24 cellular contexts compared by ENCODE assay signal in the genomic region with DNA sequence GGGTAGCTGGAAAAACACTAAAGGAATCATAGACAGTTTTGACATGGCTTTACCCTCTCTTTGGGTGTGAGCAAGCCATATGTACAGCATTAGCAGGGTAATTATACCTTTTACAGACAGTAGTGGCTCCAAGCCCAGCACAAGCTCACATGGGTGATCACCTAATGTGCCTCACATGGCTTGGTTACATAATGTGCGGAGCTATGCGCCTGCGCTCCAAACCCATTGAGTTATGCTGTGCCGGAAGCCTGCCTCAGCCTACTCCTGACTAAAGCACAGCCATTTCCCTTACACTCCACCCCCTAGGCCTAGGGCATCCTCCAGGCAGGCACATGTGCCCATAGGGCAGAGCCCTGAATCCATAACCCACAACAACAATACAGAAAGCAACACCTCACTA. TPM values are rescaled to one million over a fixed set of nuclear protein-coding genes. Genes with fewer than 3 reads are reported as not detected.
DNase-seq lines count a peak whose midpoint lies in the region; ATAC-seq and TF ChIP-seq lines count a peak whose summit lies in the region.
"Had no signal": no experiment of that assay in that cellular context is flagged by ENCODE, and none has a peak within 500 bp of the region (broad histone marks: within the 10 kb centered on the region; RNA-seq: fewer than 3 reads in every experiment).

No MANE protein-coding gene starts in this region.

- H3K4me3 Mint-ChIP-seq in activated B cell treated with CpG ODN at 0.5 μM for 24 hours (no peak overlapping the region), memory B cell (no peak overlapping the region)
- H3K4me3 Mint-ChIP-seq: activated CD4-positive, alpha-beta T cell treated with anti-CD3 and anti-CD28 coated beads, Interleukin-2, amount 10 ng/mL, durations not matched to agents 24 days and 14 days; CD14-positive monocyte had no signal

- no peak for ATAC-seq in DND-41 (ENCODE audit: insufficient read depth, low read depth)
- no peak for ATAC-seq in activated B cell treated with CpG ODN at 0.5 μM for 24 hours (ENCODE audit: low read depth)
- no peak for ATAC-seq in memory B cell (ENCODE audit: low read depth)
- ATAC-seq: esophagus mucosa, gastroesophageal sphincter, left cardiac atrium had no signal

- H3K36me3 Mint-ChIP-seq in activated B cell treated with CpG ODN at 0.5 μM for 24 hours (ENCODE audit: low read depth) (no peaks in the 10 kb centered on the region), memory B cell (no peaks in the 10 kb centered on the region)
- H3K36me3 Mint-ChIP-seq: CD14-positive monocyte had no signal

- H4K20me1 ChIP-seq in DND-41 (ENCODE audit: insufficient read depth, low read length), result no peaks in the 10 kb centered on the region

- BruUV-seq in A673 (replicated peaks; lab: Mats Ljungman, UMichigan), result no TSS peak

- TF ChIP-seq CTCF in DND-41 (IDR thresholded peaks at IDR 0.05; ENCODE audit: borderline replicate concordance, extremely low read depth, low read length, poor library complexity, severe bottlenecking), result no peak
- no peak for TF ChIP-seq CTCF in activated B cell treated with CpG ODN at 0.5 μM for 24 hours (IDR thresholded peaks at IDR 0.05)
- TF ChIP-seq CTCF in A673 (conservative IDR thresholded peaks at IDR 0.05; ENCODE audit: low read depth, low read length), result no peak

- POLR2A ChIA-PET in activated B cell treated with CpG ODN at 0.5 μM for 24 hours (lab: Charles Lee), result no interaction called here
- POLR2A ChIA-PET in A673 (lab: Charles Lee; ENCODE audit: low non-redundant PET), result interaction anchor here (0.6 kb wide), 1 partner anchor 67 kb away, joined by 3 read pairs; no protein-coding TSS in a partner anchor

- CTCF ChIA-PET in activated B cell treated with CpG ODN at 0.5 μM for 24 hours (lab: Charles Lee), result interaction anchor here (0.7 kb wide), 1 partner anchor 330 kb away, joined by 3 read pairs; the partner anchor contains the start of gene METAP1
- CTCF ChIA-PET in A673 (lab: Charles Lee), result no interaction called here

- no peak overlapping the region for H3K27ac ChIP-seq in DND-41 (ENCODE audit: low read length)
- no peak overlapping the region for H3K27ac ChIP-seq in A673 (ENCODE audit: low read depth, low read length, poor library complexity, severe bottlenecking)
- H3K27ac ChIP-seq: gastroesophageal sphincter, PC-9, SJSA1, thoracic aorta had no signal

- peak; percentile 4 for DNase-seq in NCI-H748 (lab: John Stamatoyannopoulos, UW; ENCODE audit: unreplicated experiment)
- no peak for DNase-seq in NCI-H748 treated with DMSO at 0.1 percent for 48 hours (lab: John Stamatoyannopoulos, UW)
- peak; percentile 50 for DNase-seq in DND-41
- no peak for DNase-seq in activated B cell treated with CpG ODN at 0.5 μM for 24 hours
- no peak for DNase-seq in memory B cell (ENCODE audit: low spot score in 2 of 2)
- no peak for DNase-seq in H4 (ENCODE audit: low spot score)
- no peak for DNase-seq in A673 (ENCODE audit: low spot score)
- no peak for DNase-seq in activated CD4-positive, CD25-positive, alpha-beta regulatory T cell (lab: John Stamatoyannopoulos, UW)
- DNase-seq: activated CD4-positive, alpha-beta T cell treated with anti-CD3 and anti-CD28 coated beads, Interleukin-2, amount 10 ng/mL, durations not matched to agents 24 days and 14 days; activated T-cell treated with anti-CD3 and anti-CD28 coated beads, Interleukin-2, amount 50 U/mL, for 1 hour; amniotic stem cell; EL; HCEC 1CT; left cardiac atrium; NCI-H187 treated with DMSO at 0.1 percent for 48 hours; NCI-H510A; PC-9; retina; T1000 had no signal

- H3K9me3 ChIP-seq in DND-41 (ENCODE audit: insufficient read depth, low read length, severe bottlenecking), result peaks cover 26% of the 10 kb centered on the region
- H3K9me3 ChIP-seq in A673 (ENCODE audit: low read depth, low read length, poor library complexity, severe bottlenecking), result no peaks in the 10 kb centered on the region
- H3K9me3 ChIP-seq: gastroesophageal sphincter, SJSA1, thoracic aorta had no signal

- H3K9me3 Mint-ChIP-seq in activated B cell treated with CpG ODN at 0.5 μM for 24 hours (no peaks in the 10 kb centered on the region), memory B cell (peaks cover 2% of the 10 kb centered on the region)

- H3K27me3 Mint-ChIP-seq in activated B cell treated with CpG ODN at 0.5 μM for 24 hours (no peaks in the 10 kb centered on the region), memory B cell (no peaks in the 10 kb centered on the region)
- H3K27me3 Mint-ChIP-seq: activated CD4-positive, alpha-beta T cell treated with anti-CD3 and anti-CD28 coated beads, Interleukin-2, amount 10 ng/mL, durations not matched to agents 24 days and 14 days had no signal

- H3K4me1 ChIP-seq in DND-41 (ENCODE audit: insufficient read depth, low read length), result no peaks in the 10 kb centered on the region; the same call in 1 of the 2 replicates
- H3K4me1 ChIP-seq in A673 (ENCODE audit: insufficient read depth, low read length, poor library complexity, severe bottlenecking), result no peaks in the 10 kb centered on the region

- H3K4me2 ChIP-seq in DND-41 (ENCODE audit: insufficient read depth, low read length), result no peak overlapping the region
- H3K4me2 ChIP-seq: PC-9 had no signal

- no peak overlapping the region for H3K9ac ChIP-seq in DND-41 (ENCODE audit: low read depth, low read length)

- H3K4me3 ChIP-seq in DND-41 (ENCODE audit: low read depth in 1 of 2, low read length in 2 of 2) (0 out of 4 replicates have a peak overlapping the region, but pooled peaks of 1 of the 2 experiments have one; percentile 21), A673 (ENCODE audit: low read depth, low read length, poor library complexity, severe bottlenecking) (no peak overlapping the region)
- H3K4me3 ChIP-seq: gastroesophageal sphincter, PC-9, SJSA1, thoracic aorta had no signal

- intact Hi-C loops in activated B cell treated with CpG ODN at 0.5 μM for 24 hours (cut with micrococcal nuclease) (loop anchor here (5.0 kb wide), 2 partner anchors 1152 to 1282 kb away; partner anchors contain the start of genes DAPP1 and DNAJB14), A673 (cut with micrococcal nuclease; ENCODE audit: unreplicated experiment) (no loop called here)

- H3K36me3 ChIP-seq in DND-41 (ENCODE audit: insufficient read depth, low read length), result 0 out of 2 replicates have a peak, but pooled peaks cover 5% of the 10 kb centered on the region
- no peaks in the 10 kb centered on the region for H3K36me3 ChIP-seq in A673 (ENCODE audit: insufficient read depth, low read length, poor library complexity, severe bottlenecking)
- H3K36me3 ChIP-seq: gastroesophageal sphincter, SJSA1, thoracic aorta had no signal

- peak overlapping the region; percentile 93 for H3K27ac Mint-ChIP-seq in activated B cell treated with CpG ODN at 0.5 μM for 24 hours
- H3K27ac Mint-ChIP-seq in memory B cell, result peak overlapping the region; percentile 100

- H3K4me1 Mint-ChIP-seq in activated B cell treated with CpG ODN at 0.5 μM for 24 hours, result peaks cover 40% of the 10 kb centered on the region
- H3K4me1 Mint-ChIP-seq in memory B cell, result peaks cover 27% of the 10 kb centered on the region

- H3K27me3 ChIP-seq in DND-41 (ENCODE audit: insufficient read depth, low read length, poor library complexity) (no peaks in the 10 kb centered on the region), A673 (replicated peaks; ENCODE audit: insufficient read depth, low read depth, low read length, poor library complexity) (no peaks in the 10 kb centered on the region)
- H3K27me3 ChIP-seq: gastroesophageal sphincter, SJSA1 had no signal

- H3K79me2 ChIP-seq in DND-41 (ENCODE audit: insufficient read depth, low read length), result no peaks in the 10 kb centered on the region

- no peak overlapping the region for H2AFZ ChIP-seq in DND-41 (ENCODE audit: low read depth, low read length)
- H2AFZ ChIP-seq: PC-9 had no signal

RNA-seq across cellular contexts. Expression of gene TSPAN5, which starts 6.5 kb away (rescaled TPM):
- total RNA-seq in activated B cell treated with CpG ODN at 0.5 μM for 24 hours (1.6 and 2.7 TPM in 2 replicates), A673 (2021) (15.2 and 16.9 TPM in 2 replicates)
- total RNA-seq in H4 (2014; rRNA removed; shearing (Covaris generic)), result 4.3 and 6.7 TPM in 2 replicates

Comparison
In these comparisons a context has a peak if more than half of its experiments do, and no peak if none do; other contexts are left out.
1. DNase-seq: peak in NCI-H748 (single experiment) and DND-41 (single experiment); none in NCI-H748 treated with DMSO at 0.1 percent for 48 hours (single experiment), activated B cell treated with CpG ODN at 0.5 μM for 24 hours (single experiment), memory B cell (0 of 2), H4 (single experiment), A673 (single experiment) and activated CD4-positive, CD25-positive, alpha-beta regulatory T cell (0 of 4).